Comparison of ENCODE assay signal across 1 cellular context in the genomic region with DNA sequence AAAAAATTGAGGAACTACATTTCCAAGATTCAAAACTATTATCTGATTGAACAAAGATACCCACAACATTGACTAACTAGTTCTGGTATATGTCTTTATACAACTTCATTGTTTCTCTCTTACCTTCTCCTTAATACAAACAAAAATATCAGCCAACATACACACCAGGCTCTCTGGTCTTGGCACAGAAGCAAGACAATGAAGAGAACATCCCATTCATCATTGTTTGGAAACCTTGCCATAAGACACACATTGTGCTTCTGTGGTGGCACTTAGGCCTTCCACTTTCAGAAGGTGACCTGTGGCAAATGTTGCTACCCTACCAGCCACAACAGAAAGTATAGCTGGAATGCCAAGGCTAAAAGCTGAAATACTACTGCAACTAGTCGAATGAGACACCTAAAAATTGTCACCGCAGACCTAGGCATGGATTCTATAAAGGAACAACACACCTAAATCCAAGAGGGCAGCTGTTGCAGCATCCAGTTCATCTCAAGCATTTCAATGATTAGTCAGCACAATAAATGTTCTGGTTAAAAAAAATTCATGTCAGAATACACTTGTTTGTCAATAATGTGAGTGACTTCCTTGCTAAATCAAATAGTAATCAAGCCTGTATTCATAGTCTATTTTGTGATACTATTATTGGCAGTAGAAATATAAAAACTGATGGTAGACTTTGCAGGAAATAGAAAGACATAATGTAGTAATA.
TF ChIP-seq lines count a peak whose summit lies in the region.

No MANE protein-coding gene starts in this region.

TF ChIP-seq in HepG2, 621 proteins besides CTCF, POLR2A, EP300 and RAD21:
- peak; percentile 31 to 56; a peak in 2 of 4 replicates for TF ChIP-seq MAFK (conservative IDR thresholded peaks at IDR 0.05 in 1 of 2, IDR thresholded peaks at IDR 0.05 in 1 of 2; ENCODE audit: low read length in 2 of 2)
- TF ChIP-seq, protein P1, sequence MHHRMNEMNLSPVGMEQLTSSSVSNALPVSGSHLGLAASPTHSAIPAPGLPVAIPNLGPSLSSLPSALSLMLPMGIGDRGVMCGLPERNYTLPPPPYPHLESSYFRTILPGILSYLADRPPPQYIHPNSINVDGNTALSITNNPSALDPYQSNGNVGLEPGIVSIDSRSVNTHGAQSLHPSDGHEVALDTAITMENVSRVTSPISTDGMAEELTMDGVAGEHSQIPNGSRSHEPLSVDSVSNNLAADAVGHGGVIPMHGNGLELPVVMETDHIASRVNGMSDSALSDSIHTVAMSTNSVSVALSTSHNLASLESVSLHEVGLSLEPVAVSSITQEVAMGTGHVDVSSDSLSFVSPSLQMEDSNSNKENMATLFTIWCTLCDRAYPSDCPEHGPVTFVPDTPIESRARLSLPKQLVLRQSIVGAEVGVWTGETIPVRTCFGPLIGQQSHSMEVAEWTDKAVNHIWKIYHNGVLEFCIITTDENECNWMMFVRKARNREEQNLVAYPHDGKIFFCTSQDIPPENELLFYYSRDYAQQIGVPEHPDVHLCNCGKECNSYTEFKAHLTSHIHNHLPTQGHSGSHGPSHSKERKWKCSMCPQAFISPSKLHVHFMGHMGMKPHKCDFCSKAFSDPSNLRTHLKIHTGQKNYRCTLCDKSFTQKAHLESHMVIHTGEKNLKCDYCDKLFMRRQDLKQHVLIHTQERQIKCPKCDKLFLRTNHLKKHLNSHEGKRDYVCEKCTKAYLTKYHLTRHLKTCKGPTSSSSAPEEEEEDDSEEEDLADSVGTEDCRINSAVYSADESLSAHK (CRISPR knock-in tag; IDR thresholded peaks at IDR 0.05; ENCODE audit: borderline replicate concordance) = no peak
- no peak for TF ChIP-seq ZNF292 (CRISPR knock-in tag; IDR thresholded peaks at IDR 0.05; ENCODE audit: borderline replicate concordance, low read depth)
- 0 out of 2 replicates have a peak, but pooled peaks have one; percentile 6 for TF ChIP-seq MAFF (IDR thresholded peaks at IDR 0.05; ENCODE audit: low read depth, low read length)
- TF ChIP-seq, protein P2, sequence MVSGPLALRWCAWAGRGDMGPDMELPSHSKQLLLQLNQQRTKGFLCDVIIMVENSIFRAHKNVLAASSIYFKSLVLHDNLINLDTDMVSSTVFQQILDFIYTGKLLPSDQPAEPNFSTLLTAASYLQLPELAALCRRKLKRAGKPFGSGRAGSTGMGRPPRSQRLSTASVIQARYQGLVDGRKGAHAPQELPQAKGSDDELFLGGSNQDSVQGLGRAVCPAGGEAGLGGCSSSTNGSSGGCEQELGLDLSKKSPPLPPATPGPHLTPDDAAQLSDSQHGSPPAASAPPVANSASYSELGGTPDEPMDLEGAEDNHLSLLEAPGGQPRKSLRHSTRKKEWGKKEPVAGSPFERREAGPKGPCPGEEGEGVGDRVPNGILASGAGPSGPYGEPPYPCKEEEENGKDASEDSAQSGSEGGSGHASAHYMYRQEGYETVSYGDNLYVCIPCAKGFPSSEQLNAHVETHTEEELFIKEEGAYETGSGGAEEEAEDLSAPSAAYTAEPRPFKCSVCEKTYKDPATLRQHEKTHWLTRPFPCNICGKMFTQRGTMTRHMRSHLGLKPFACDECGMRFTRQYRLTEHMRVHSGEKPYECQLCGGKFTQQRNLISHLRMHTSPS (CRISPR knock-in tag; IDR thresholded peaks at IDR 0.05; ENCODE audit: low read depth) = no peak
- TF ChIP-seq, protein P3, sequence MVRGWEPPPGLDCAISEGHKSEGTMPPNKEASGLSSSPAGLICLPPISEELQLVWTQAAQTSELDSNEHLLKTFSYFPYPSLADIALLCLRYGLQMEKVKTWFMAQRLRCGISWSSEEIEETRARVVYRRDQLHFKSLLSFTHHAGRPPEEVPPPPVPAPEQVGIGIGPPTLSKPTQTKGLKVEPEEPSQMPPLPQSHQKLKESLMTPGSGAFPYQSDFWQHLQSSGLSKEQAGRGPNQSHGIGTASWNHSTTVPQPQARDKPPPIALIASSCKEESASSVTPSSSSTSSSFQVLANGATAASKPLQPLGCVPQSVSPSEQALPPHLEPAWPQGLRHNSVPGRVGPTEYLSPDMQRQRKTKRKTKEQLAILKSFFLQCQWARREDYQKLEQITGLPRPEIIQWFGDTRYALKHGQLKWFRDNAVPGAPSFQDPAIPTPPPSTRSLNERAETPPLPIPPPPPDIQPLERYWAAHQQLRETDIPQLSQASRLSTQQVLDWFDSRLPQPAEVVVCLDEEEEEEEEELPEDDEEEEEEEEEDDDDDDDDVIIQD (CRISPR knock-in tag; IDR thresholded peaks at IDR 0.05; ENCODE audit: low read depth) = no peak
- TF ChIP-seq TCF12 (IDR thresholded peaks at IDR 0.05) = no peak
- no peak for TF ChIP-seq TCF12 (CRISPR knock-in tag; IDR thresholded peaks at IDR 0.05)
- no peak for TF ChIP-seq FOXM1 (CRISPR knock-in tag; IDR thresholded peaks at IDR 0.05)
- TF ChIP-seq NR1H2 (CRISPR knock-in tag; IDR thresholded peaks at IDR 0.05; ENCODE audit: borderline replicate concordance, low read depth) = no peak
- TF ChIP-seq, protein P4, sequence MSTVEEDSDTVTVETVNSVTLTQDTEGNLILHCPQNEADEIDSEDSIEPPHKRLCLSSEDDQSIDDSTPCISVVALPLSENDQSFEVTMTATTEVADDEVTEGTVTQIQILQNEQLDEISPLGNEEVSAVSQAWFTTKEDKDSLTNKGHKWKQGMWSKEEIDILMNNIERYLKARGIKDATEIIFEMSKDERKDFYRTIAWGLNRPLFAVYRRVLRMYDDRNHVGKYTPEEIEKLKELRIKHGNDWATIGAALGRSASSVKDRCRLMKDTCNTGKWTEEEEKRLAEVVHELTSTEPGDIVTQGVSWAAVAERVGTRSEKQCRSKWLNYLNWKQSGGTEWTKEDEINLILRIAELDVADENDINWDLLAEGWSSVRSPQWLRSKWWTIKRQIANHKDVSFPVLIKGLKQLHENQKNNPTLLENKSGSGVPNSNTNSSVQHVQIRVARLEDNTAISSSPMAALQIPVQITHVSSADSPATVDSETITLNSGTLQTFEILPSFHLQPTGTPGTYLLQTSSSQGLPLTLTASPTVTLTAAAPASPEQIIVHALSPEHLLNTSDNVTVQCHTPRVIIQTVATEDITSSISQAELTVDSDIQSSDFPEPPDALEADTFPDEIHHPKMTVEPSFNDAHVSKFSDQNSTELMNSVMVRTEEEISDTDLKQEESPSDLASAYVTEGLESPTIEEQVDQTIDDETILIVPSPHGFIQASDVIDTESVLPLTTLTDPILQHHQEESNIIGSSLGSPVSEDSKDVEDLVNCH (CRISPR knock-in tag; IDR thresholded peaks at IDR 0.05) = no peak
- no peak for TF ChIP-seq ZNF350 (CRISPR knock-in tag; IDR thresholded peaks at IDR 0.05; ENCODE audit: borderline replicate concordance, low read depth)
- TF ChIP-seq, protein P5, sequence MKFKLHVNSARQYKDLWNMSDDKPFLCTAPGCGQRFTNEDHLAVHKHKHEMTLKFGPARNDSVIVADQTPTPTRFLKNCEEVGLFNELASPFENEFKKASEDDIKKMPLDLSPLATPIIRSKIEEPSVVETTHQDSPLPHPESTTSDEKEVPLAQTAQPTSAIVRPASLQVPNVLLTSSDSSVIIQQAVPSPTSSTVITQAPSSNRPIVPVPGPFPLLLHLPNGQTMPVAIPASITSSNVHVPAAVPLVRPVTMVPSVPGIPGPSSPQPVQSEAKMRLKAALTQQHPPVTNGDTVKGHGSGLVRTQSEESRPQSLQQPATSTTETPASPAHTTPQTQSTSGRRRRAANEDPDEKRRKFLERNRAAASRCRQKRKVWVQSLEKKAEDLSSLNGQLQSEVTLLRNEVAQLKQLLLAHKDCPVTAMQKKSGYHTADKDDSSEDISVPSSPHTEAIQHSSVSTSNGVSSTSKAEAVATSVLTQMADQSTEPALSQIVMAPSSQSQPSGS (CRISPR knock-in tag; IDR thresholded peaks at IDR 0.05) = no peak
- no peak for TF ChIP-seq SMAD1 (CRISPR knock-in tag; IDR thresholded peaks at IDR 0.05; ENCODE audit: borderline replicate concordance, low read depth)
- no peak for TF ChIP-seq ZNF335 (CRISPR knock-in tag; IDR thresholded peaks at IDR 0.05)
- no peak for TF ChIP-seq ZNF660 (CRISPR knock-in tag; IDR thresholded peaks at IDR 0.05; ENCODE audit: borderline replicate concordance, low read depth)
- TF ChIP-seq, protein P6, sequence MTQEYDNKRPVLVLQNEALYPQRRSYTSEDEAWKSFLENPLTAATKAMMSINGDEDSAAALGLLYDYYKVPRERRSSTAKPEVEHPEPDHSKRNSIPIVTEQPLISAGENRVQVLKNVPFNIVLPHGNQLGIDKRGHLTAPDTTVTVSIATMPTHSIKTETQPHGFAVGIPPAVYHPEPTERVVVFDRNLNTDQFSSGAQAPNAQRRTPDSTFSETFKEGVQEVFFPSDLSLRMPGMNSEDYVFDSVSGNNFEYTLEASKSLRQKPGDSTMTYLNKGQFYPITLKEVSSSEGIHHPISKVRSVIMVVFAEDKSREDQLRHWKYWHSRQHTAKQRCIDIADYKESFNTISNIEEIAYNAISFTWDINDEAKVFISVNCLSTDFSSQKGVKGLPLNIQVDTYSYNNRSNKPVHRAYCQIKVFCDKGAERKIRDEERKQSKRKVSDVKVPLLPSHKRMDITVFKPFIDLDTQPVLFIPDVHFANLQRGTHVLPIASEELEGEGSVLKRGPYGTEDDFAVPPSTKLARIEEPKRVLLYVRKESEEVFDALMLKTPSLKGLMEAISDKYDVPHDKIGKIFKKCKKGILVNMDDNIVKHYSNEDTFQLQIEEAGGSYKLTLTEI (CRISPR knock-in tag; conservative IDR thresholded peaks at IDR 0.05) = no peak
- no peak for TF ChIP-seq PRPF4 (IDR thresholded peaks at IDR 0.05; ENCODE audit: low read depth, low read length, poor library complexity, severe bottlenecking)
